16 cellular contexts compared by ENCODE assay signal in the genomic region with DNA sequence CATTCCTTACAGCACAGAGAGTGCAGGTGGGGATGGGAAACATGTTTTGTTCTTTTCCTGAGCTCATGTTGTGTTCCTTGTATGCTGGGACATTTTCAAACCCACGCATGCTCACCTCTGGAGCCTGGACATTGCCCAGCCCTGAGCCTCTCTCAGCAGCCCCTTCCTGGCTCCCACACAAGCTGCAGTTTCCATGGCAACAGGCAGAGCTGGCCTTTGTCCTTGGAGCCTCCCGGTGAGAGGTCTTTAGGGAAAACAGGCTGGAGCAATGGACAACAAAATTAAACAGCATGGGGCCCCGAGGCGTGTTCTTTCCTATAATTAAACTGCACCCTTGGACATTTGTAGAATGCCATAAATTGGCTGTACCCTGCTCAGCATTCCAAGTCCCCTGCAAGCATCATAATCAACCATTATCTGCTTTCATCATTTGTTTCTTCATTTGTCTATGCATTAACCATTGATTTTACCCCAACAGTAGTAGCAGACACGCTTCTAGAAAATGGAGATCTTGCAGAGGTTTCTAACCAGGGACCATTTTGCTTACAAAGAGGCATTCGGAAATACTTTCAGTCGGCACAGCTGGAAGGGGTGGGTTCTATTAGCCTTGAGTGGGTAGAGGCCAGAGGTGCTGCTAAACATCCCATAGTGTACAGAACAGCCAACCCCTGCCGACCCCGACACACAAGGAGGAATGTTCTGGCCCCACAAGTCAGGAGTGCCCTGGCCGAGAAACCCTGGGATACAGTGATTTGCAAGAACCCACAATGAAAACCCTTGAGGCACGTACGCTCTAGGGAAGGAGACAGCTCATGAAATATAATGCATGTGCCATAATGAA.
"Had no signal": no experiment of that assay in that cellular context is flagged by ENCODE, and none has a peak within 500 bp of the region (broad histone marks: within the 10 kb centered on the region; RNA-seq: fewer than 3 reads in every experiment).

No MANE protein-coding gene starts in this region.

- ATAC-seq: gastroesophageal sphincter, left lobe of liver had no signal

- FAIRE-seq: astrocyte, islet of Langerhans had no signal

- H3K4me1 ChIP-seq: transverse colon had no signal

- H3K4me3 ChIP-seq: gastroesophageal sphincter, skin epidermis, transverse colon had no signal

- DNase-seq: activated CD4-positive, alpha-beta T cell treated with anti-CD3 and anti-CD28 coated beads, Interleukin-2, amount 50 U/mL, for 48 hours; activated CD4-positive, CD25-positive, alpha-beta regulatory T cell treated with anti-CD3 and anti-CD28 coated beads, Interleukin-2, amount 50 U/mL, for 72 hours; activated naive CD4-positive, alpha-beta T cell treated with anti-CD3 and anti-CD28 coated beads for 36 hours; activated T-cell treated with anti-CD3 and anti-CD28 coated beads, Interleukin-2, amount 50 U/mL, for 1 hour; erythroblast; naive B cell; stimulated activated CD4-positive, alpha-beta T cell treated with anti-CD3 and anti-CD28 coated beads, Interleukin-15, amount 100 ng/mL, for 24 hours; stimulated activated CD4-positive, alpha-beta T cell treated with anti-CD3 and anti-CD28 coated beads, Interleukin-4, amount 100 ng/mL, for 1 hour; stimulated activated naive CD4-positive, alpha-beta T cell treated with Interleukin-2 at 50 U/mL for 16 hours; transverse colon had no signal

- H3K36me3 ChIP-seq: gastroesophageal sphincter, neutrophil, transverse colon had no signal

- H3K27me3 ChIP-seq: neutrophil, transverse colon had no signal

- H3K27ac ChIP-seq: gastroesophageal sphincter, neutrophil, skin epidermis, transverse colon had no signal

- H3K9me3 ChIP-seq: gastroesophageal sphincter had no signal
